15 cellular contexts compared by ENCODE assay signal in genomic region chr2:43541165-43541564, GRCh38. TPM values are rescaled to one million over a fixed set of nuclear protein-coding genes. Genes with fewer than 3 reads are reported as not detected.
A peak's percentile ranks its signal among the peaks of the same experiment; 100 is the strongest.
DNase-seq lines count a peak whose midpoint lies in the region; ATAC-seq, FAIRE-seq and TF ChIP-seq lines count a peak whose summit lies in the region.
"Had no signal": no experiment of that assay in that cellular context is flagged by ENCODE, and none has a peak within 500 bp of the region (broad histone marks: within the 10 kb centered on the region; RNA-seq: fewer than 3 reads in every experiment).

No MANE protein-coding gene starts in this region.

- ATAC-seq in GM21390 (IDR thresholded peaks at IDR 0.05; ENCODE audit: unreplicated experiment): no peak

- H3K27me3 ChIP-seq in left ventricle myocardium inferior (ENCODE audit: low read depth) (no peaks in the 10 kb centered on the region), keratinocyte (ENCODE audit: control insufficient read depth, extremely low read depth, insufficient read depth, low read length) (no peaks in the 10 kb centered on the region), uterus (no peaks in the 10 kb centered on the region)
- H3K27me3 ChIP-seq: brain microvascular endothelial cell, thyroid gland had no signal

- no peaks in the 10 kb centered on the region for H3K9me1 ChIP-seq in keratinocyte (ENCODE audit: control insufficient read depth, extremely low read depth, insufficient read depth, low read length)

- peak overlapping the region; percentile 50 for H3K4me3 Mint-ChIP-seq in MCF 10A (ENCODE audit: unreplicated experiment)

- no peaks in the 10 kb centered on the region for H3K79me2 ChIP-seq in keratinocyte (ENCODE audit: control insufficient read depth, insufficient read depth, low read length)

- FAIRE-seq in keratinocyte (lab: Jason Lieb, UNC): peak; percentile 91

- POLR2A ChIA-PET in MCF 10A (lab: Yijun Ruan, JAX): interaction anchor here (0.5 to 6.9 kb wide), 49 partner anchors 8 to 731 kb away, joined by 3 to 274 read pairs (median 5); partner anchors contain the start of genes THADA and ZFP36L2

- H3K4me1 Mint-ChIP-seq in MCF 10A (ENCODE audit: insufficient read depth, unreplicated experiment): peaks cover 19% of the 10 kb centered on the region

- peak overlapping the region; percentile 89 for H3K27ac Mint-ChIP-seq in MCF 10A (ENCODE audit: low read depth, unreplicated experiment)

- H3K9me3 ChIP-seq in left ventricle myocardium inferior (replicated peaks): no peaks in the 10 kb centered on the region
- H3K9me3 ChIP-seq in keratinocyte (ENCODE audit: control insufficient read depth, low read depth, low read length): no peaks in the 10 kb centered on the region
- no peaks in the 10 kb centered on the region for H3K9me3 ChIP-seq in uterus
- H3K9me3 ChIP-seq: thyroid gland had no signal

- H3K4me1 ChIP-seq in left ventricle myocardium inferior (peaks cover 9% of the 10 kb centered on the region), keratinocyte (ENCODE audit: control insufficient read depth, extremely low read depth, insufficient read depth, low read length) (peaks cover 38% of the 10 kb centered on the region), uterus (no peaks in the 10 kb centered on the region)
- H3K4me1 ChIP-seq: thyroid gland had no signal

- H3K9me3 Mint-ChIP-seq in MCF 10A (ENCODE audit: unreplicated experiment): no peaks in the 10 kb centered on the region

- CTCF ChIA-PET in MCF 10A (lab: Yijun Ruan, JAX): interaction anchor here (0.6 to 3.0 kb wide), 36 partner anchors 9 to 1674 kb away, joined by 3 to 28 read pairs (median 4); no protein-coding TSS in a partner anchor

- H3K27ac ChIP-seq in left ventricle myocardium inferior (replicated peaks): peak overlapping the region; percentile 72
- H3K27ac ChIP-seq in keratinocyte (ENCODE audit: control insufficient read depth, insufficient read depth, low read length): peak overlapping the region; percentile 73
- peak overlapping the region; percentile 48 to 49 for H3K27ac ChIP-seq in uterus
- H3K27ac ChIP-seq: brain microvascular endothelial cell had no signal

- no peaks in the 10 kb centered on the region for H4K20me1 ChIP-seq in keratinocyte (ENCODE audit: control insufficient read depth, extremely low read depth, insufficient read depth, low read length)

- H2AFZ ChIP-seq in keratinocyte (ENCODE audit: control insufficient read depth, low read length): no peak overlapping the region

- H3K36me3 ChIP-seq in left ventricle myocardium inferior (peaks cover 13% of the 10 kb centered on the region), keratinocyte (ENCODE audit: control insufficient read depth in 2 of 2, extremely low read depth in 1 of 2, insufficient read depth in 2 of 2, low read length in 2 of 2) (no peaks in the 10 kb centered on the region), uterus (no peaks in the 10 kb centered on the region)
- H3K36me3 ChIP-seq: brain microvascular endothelial cell, thyroid gland had no signal

- no TSS peak for BruUV-seq in MCF 10A (replicated peaks; lab: Mats Ljungman, UMichigan)

- no peaks in the 10 kb centered on the region for H3K27me3 Mint-ChIP-seq in MCF 10A (ENCODE audit: insufficient read depth, unreplicated experiment)

- H3K36me3 Mint-ChIP-seq in MCF 10A (ENCODE audit: insufficient read depth, unreplicated experiment): peaks cover 7% of the 10 kb centered on the region

- DNase-seq in left ventricle myocardium inferior (no peak), cardiac septum (ENCODE audit: low spot score) (no peak), MCF 10A (ENCODE audit: unreplicated experiment) (peak; percentile 94), keratinocyte (ENCODE audit: low read depth, low spot score) (peak; percentile 86), uterus (no peak), SKM-1 (lab: John Stamatoyannopoulos, UW; ENCODE audit: unreplicated experiment) (no peak), iPS-NIHi7 (ENCODE audit: extremely low spot score) (no peak)
- DNase-seq: AML-193, brain microvascular endothelial cell, DMS79, NCI-H1417 treated with DMSO at 0.1 percent for 48 hours, NCI-H446 treated with DMSO at 0.1 percent for 48 hours, nucleus accumbens, thyroid gland had no signal

- TF ChIP-seq CTCF in left ventricle myocardium inferior (IDR thresholded peaks at IDR 0.05; ENCODE audit: borderline replicate concordance) (no peak), MCF 10A (IDR thresholded peaks at IDR 0.05; ENCODE audit: unreplicated experiment) (no peak), keratinocyte (optimal IDR thresholded peaks at IDR 0.05 in 1 of 3, IDR thresholded peaks at IDR 0.05 in 1 of 3, conservative IDR thresholded peaks at IDR 0.05 in 1 of 3; ENCODE audit: extremely low read depth in 1 of 3, insufficient read depth in 2 of 3, low read length in 3 of 3) (no peak), uterus (IDR thresholded peaks at IDR 0.05) (no peak)

- TF ChIP-seq POLR2A in uterus (IDR thresholded peaks at IDR 0.05): no peak

- peak overlapping the region; percentile 12 for H3K4me2 ChIP-seq in keratinocyte (ENCODE audit: control insufficient read depth, extremely low read depth, insufficient read depth, low read depth, low read length)

- dilution Hi-C loops in keratinocyte (cut with MboI; ENCODE audit: extremely low pct_ligation_motif_present, low sequenced_read_pairs): no loop called here

- intact Hi-C loops in left ventricle myocardium inferior (cut with micrococcal nuclease) (no loop called here), cardiac septum (cut with DNase I) (loop anchor here (5.0 to 10.0 kb wide), 3 partner anchors 306 to 714 kb away; no protein-coding TSS in a partner anchor), MCF 10A (cut with micrococcal nuclease) (loop anchor here (1.0 to 5.0 kb wide), 4 partner anchors 82 to 682 kb away; no protein-coding TSS in a partner anchor), uterus (cut with DNase I; ENCODE audit: low total_unique reads) (no loop called here)

- H3K4me3 ChIP-seq in left ventricle myocardium inferior: no peak overlapping the region
- no peak overlapping the region for H3K4me3 ChIP-seq in keratinocyte (ENCODE audit: control insufficient read depth in 2 of 3, extremely low read depth in 1 of 3, insufficient read depth in 2 of 3, low read depth in 1 of 3, low read length in 3 of 3)
- no peak overlapping the region for H3K4me3 ChIP-seq in uterus
- H3K4me3 ChIP-seq: thyroid gland had no signal

- H3K9ac ChIP-seq in keratinocyte (ENCODE audit: control insufficient read depth, extremely low read depth, insufficient read depth, low read length): peak overlapping the region; percentile 34

RNA-seq across cellular contexts. Expression of gene THADA, which starts 54.7 kb away (rescaled TPM):
- total RNA-seq in left ventricle myocardium inferior: 15.4 TPM
- 18.4 TPM for total RNA-seq in cardiac septum
- total RNA-seq in MCF 10A (2022): 42.3 and 49.8 TPM in 2 replicates
- 17.4 to 22.6 TPM (median 21.0 TPM) in 3 replicates for polyA plus RNA-seq in keratinocyte
- polyA plus RNA-seq in keratinocyte (2011; ENCODE audit: low read depth): 9.5 TPM
- 10.3 and 10.5 TPM in 2 replicates for polyA plus RNA-seq in keratinocyte (2011; cell fraction: cytosol; rRNA removed)
- polyA plus RNA-seq in keratinocyte (2011; cell fraction: nucleus; rRNA removed): 60.9 and 75.7 TPM in 2 replicates
- 11.0 and 11.4 TPM in 2 replicates for polyA plus RNA-seq in keratinocyte (2012; ENCODE audit: low replicate concordance)
- 46.4 to 77.1 TPM (median 52.7 TPM) in 3 replicates for polyA minus RNA-seq in keratinocyte
- 21.9 TPM for polyA minus RNA-seq in keratinocyte (2011; cell fraction: cytosol; rRNA and poly(A)+ RNA removed)
- 58.5 and 98.0 TPM in 2 replicates for polyA minus RNA-seq in keratinocyte (2011; cell fraction: nucleus; rRNA and poly(A)+ RNA removed)
- total RNA-seq in uterus: 10 to 100 TPM; 31.2 to 68.8 (median 54.9) TPM

Comparison
In these comparisons a context has a peak if more than half of its experiments do, and no peak if none do; other contexts are left out.
1. intact Hi-C loops: an anchor here in cardiac septum (5.0 to 10.0 kb wide) and MCF 10A (1.0 to 5.0 kb wide); none called in left ventricle myocardium inferior and uterus.
2. DNase-seq: peak in MCF 10A (single experiment) and keratinocyte (single experiment); none in left ventricle myocardium inferior (single experiment), cardiac septum (single experiment), uterus (0 of 2), SKM-1 (single experiment) and iPS-NIHi7 (single experiment).
3. Peak in every context shown above with its lines, with median percentiles within 50 percentile points of each other: H3K27ac ChIP-seq.